23 cellular contexts compared by ENCODE assay signal in genomic region chr5:396715-397032, GRCh38. TPM values are rescaled to one million over a fixed set of nuclear protein-coding genes. Genes with fewer than 3 reads are reported as not detected.
A peak's percentile ranks its signal among the peaks of the same experiment; 100 is the strongest.
DNase-seq lines count a peak whose midpoint lies in the region; ATAC-seq, FAIRE-seq and TF ChIP-seq lines count a peak whose summit lies in the region.
"Had no signal": no experiment of that assay in that cellular context is flagged by ENCODE, and none has a peak within 500 bp of the region (broad histone marks: within the 10 kb centered on the region; RNA-seq: fewer than 3 reads in every experiment).

No MANE protein-coding gene starts in this region.

- H3K4me3 ChIP-seq in neuronal stem cell (ENCODE audit: low read length in 2 of 2) (no peak overlapping the region), vagina (no peak overlapping the region), HepG2 (replicated peaks in 1 of 3; ENCODE audit: insufficient read depth in 1 of 3, low read depth in 2 of 3, low read length in 3 of 3) (no peak overlapping the region)
- H3K4me3 ChIP-seq: coronary artery had no signal

- no peak overlapping the region for H2BK12ac ChIP-seq in neuronal stem cell (ENCODE audit: low read length)

- no peaks in the 10 kb centered on the region for H3K9me3 ChIP-seq in neuronal stem cell (replicated peaks in 1 of 2; ENCODE audit: control insufficient read depth in 2 of 2, insufficient read depth in 1 of 2, low read depth in 1 of 2, low read length in 2 of 2)
- no peaks in the 10 kb centered on the region for H3K9me3 ChIP-seq in vagina
- H3K9me3 ChIP-seq in HepG2 (ENCODE audit: low read length), result no peaks in the 10 kb centered on the region

- BruUV-seq in HepG2 (replicated peaks; lab: Mats Ljungman, UMichigan), result no TSS peak

- no peaks in the 10 kb centered on the region for H3K36me3 Mint-ChIP-seq in chondrocyte (ENCODE audit: low read depth)
- H3K36me3 Mint-ChIP-seq: brain; CD4-positive, CD25-positive, alpha-beta regulatory T cell; immature natural killer cell; WTC11 had no signal

- H3K79me2 ChIP-seq in HepG2 (ENCODE audit: insufficient read depth, low read length), result no peaks in the 10 kb centered on the region

- H2BK15ac ChIP-seq in neuronal stem cell (ENCODE audit: low read length), result peak overlapping the region; percentile 91

- TF ChIP-seq EP300 in HepG2 (IDR thresholded peaks at IDR 0.05; ENCODE audit: low read depth in 2 of 2, low read length in 2 of 2) (no peak), HepG2 (CRISPR knock-in tag; IDR thresholded peaks at IDR 0.05; ENCODE audit: borderline replicate concordance) (no peak)

- ATAC-seq in Right ventricle myocardium inferior (no peak), left cardiac atrium (no peak), HepG2 (no peak)
- ATAC-seq: activated T-helper 17 cell treated with anti-CD3 and anti-CD28 coated beads, Interleukin-2, amount 50 U/mL, for 72 hours; SK-N-SH treated with all-trans-retinoic acid at 6 μM for 48 hours; WTC11 had no signal

- no peak overlapping the region for H2BK5ac ChIP-seq in neuronal stem cell (ENCODE audit: low read length)

- H3K27me3 ChIP-seq in neuronal stem cell (ENCODE audit: control insufficient read depth in 3 of 3, insufficient read depth in 3 of 3, low read depth in 1 of 3, low read length in 3 of 3) (no peaks in the 10 kb centered on the region), vagina (no peaks in the 10 kb centered on the region), HepG2 (ENCODE audit: control insufficient read depth in 1 of 2, insufficient read depth in 2 of 2, low read length in 2 of 2) (peaks cover 0 to 2% of the 10 kb centered on the region in 2 experiments; a peak in 2 of 5 replicates)

- H3K79me1 ChIP-seq in neuronal stem cell (ENCODE audit: low read depth, low read length), result peaks cover 1% of the 10 kb centered on the region

- H2AFZ ChIP-seq in neuronal stem cell (ENCODE audit: low read length) (no peak overlapping the region), HepG2 (ENCODE audit: low read length) (no peak overlapping the region)

- POLR2A ChIA-PET in HepG2 (lab: Yijun Ruan, JAX), result no interaction called here

- H2AK5ac ChIP-seq in neuronal stem cell (ENCODE audit: low read depth, low read length), result no peak overlapping the region

- no peak overlapping the region for H3K4ac ChIP-seq in neuronal stem cell (ENCODE audit: low read length)

- DNase-seq in Right ventricle myocardium inferior (ENCODE audit: missing footprints) (peak; percentile 7), left cardiac atrium (no peak), chondrocyte (ENCODE audit: low spot score) (peak; percentile 64), neuronal stem cell (ENCODE audit: low spot score) (no peak), vagina (ENCODE audit: extremely low spot score in 2 of 2) (peak in 1 of 2 donors; percentile 76), HepG2 (ENCODE audit: low spot score) (no peak), NCI-H1417 treated with DMSO at 0.1 percent for 48 hours (lab: John Stamatoyannopoulos, UW) (no peak), Ammon's horn (ENCODE audit: low spot score) (no peak)
- DNase-seq: immature natural killer cell, NCI-H1092, NCI-H2029 treated with DMSO at 0.1 percent for 48 hours, NCI-H510A, retina, T-helper 9 cell had no signal

- no peaks in the 10 kb centered on the region for H3K27me3 Mint-ChIP-seq in chondrocyte (ENCODE audit: low read depth)

- H3K4me1 ChIP-seq in neuronal stem cell (ENCODE audit: control insufficient read depth in 2 of 2, insufficient read depth in 1 of 2, low read depth in 1 of 2, low read length in 2 of 2), result peaks cover 32 to 41% of the 10 kb centered on the region in 2 donors
- H3K4me1 ChIP-seq in vagina, result peaks cover 66% of the 10 kb centered on the region
- peaks cover 12% of the 10 kb centered on the region for H3K4me1 ChIP-seq in HepG2 (ENCODE audit: insufficient read depth, low read length)

- H3K14ac ChIP-seq in neuronal stem cell (ENCODE audit: low read length), result no peak overlapping the region

- no peak overlapping the region for H2BK120ac ChIP-seq in neuronal stem cell (ENCODE audit: low read depth, low read length)

- intact Hi-C loops in Right ventricle myocardium inferior (cut with DNase I), result no loop called here
- intact Hi-C loops in left cardiac atrium (cut with DNase I), result no loop called here
- intact Hi-C loops in vagina (cut with DNase I), result no loop called here
- intact Hi-C loops in HepG2 (cut with micrococcal nuclease; ENCODE audit: unreplicated experiment), result no loop called here

- no peak overlapping the region for H3K9ac ChIP-seq in neuronal stem cell (ENCODE audit: low read depth, low read length, poor library complexity)
- no peak overlapping the region for H3K9ac ChIP-seq in HepG2 (ENCODE audit: insufficient read depth, low read depth, low read length)
- H3K9ac ChIP-seq: KMS-11 had no signal

- TF ChIP-seq CTCF in chondrocyte (IDR thresholded peaks at IDR 0.05), result no peak
- TF ChIP-seq CTCF in vagina (IDR thresholded peaks at IDR 0.05), result no peak
- no peak for TF ChIP-seq CTCF in HepG2 (CRISPR knock-in tag; IDR thresholded peaks at IDR 0.05)

- no peak for TF ChIP-seq RAD21 in HepG2 (CRISPR knock-in tag; IDR thresholded peaks at IDR 0.05)

- WGBS in neuronal stem cell (ENCODE audit: extremely low coverage in 2 of 2, insufficient read length in 2 of 2, insufficient replicate concordance in 1 of 2), 2 donors, result no CpG with 5 or more reads among the region's 9 CpGs
- WGBS in HepG2 (ENCODE audit: low lambda C conversion rate), result 78% methylated on average over 3 of the region's 9 CpGs

- no peak for FAIRE-seq in HepG2 (lab: Jason Lieb, UNC)
- FAIRE-seq: endometrium, GM12891 had no signal

- peak overlapping the region; percentile 55 for H3K27ac Mint-ChIP-seq in chondrocyte (ENCODE audit: unreplicated experiment)
- H3K27ac Mint-ChIP-seq: activated T-helper 17 cell treated with anti-CD3 and anti-CD28 coated beads, Interleukin-2, amount 50 U/mL, for 72 hours; CD4-positive, CD25-positive, alpha-beta regulatory T cell; immature natural killer cell; WTC11 had no signal

- H3K4me1 Mint-ChIP-seq in chondrocyte (ENCODE audit: low read depth), result peaks cover 47% of the 10 kb centered on the region

- in situ Hi-C loops in HepG2 (cut with HindIII; ENCODE audit: extremely low pct_ligation_motif_present, low pct_unique_long_range_greater_than_20kb), result no loop called here

- H3K4me2 ChIP-seq in neuronal stem cell (ENCODE audit: insufficient read depth, low read length, poor library complexity, severe bottlenecking) (no peak overlapping the region), HepG2 (ENCODE audit: low read depth, low read length) (no peak overlapping the region)
- H3K4me2 ChIP-seq: KMS-11 had no signal

- no peaks in the 10 kb centered on the region for H4K20me1 ChIP-seq in HepG2 (ENCODE audit: insufficient read depth, low read length)

- H3K18ac ChIP-seq in neuronal stem cell (ENCODE audit: low read length), result no peak overlapping the region

- no peaks in the 10 kb centered on the region for H3K9me3 Mint-ChIP-seq in chondrocyte (ENCODE audit: low read depth)
- H3K9me3 Mint-ChIP-seq: activated T-helper 17 cell treated with anti-CD3 and anti-CD28 coated beads, Interleukin-2, amount 50 U/mL, for 72 hours; CD4-positive, CD25-positive, alpha-beta regulatory T cell; immature natural killer cell; WTC11 had no signal

- CTCF ChIA-PET in HepG2 (lab: Yijun Ruan, JAX; ENCODE audit: low intra/inter-chr PET ratio, low total read pairs), result no interaction called here

- H3K4me3 Mint-ChIP-seq in chondrocyte (ENCODE audit: unreplicated experiment), result no peak overlapping the region
- H3K4me3 Mint-ChIP-seq: activated T-helper 17 cell treated with anti-CD3 and anti-CD28 coated beads, Interleukin-2, amount 50 U/mL, for 72 hours; brain; CD4-positive, CD25-positive, alpha-beta regulatory T cell; immature natural killer cell; WTC11 had no signal

- H4K91ac ChIP-seq in neuronal stem cell (ENCODE audit: low read depth, low read length, poor library complexity), result no peak overlapping the region

- H4K8ac ChIP-seq in neuronal stem cell (ENCODE audit: low read depth, low read length), result no peak overlapping the region

- no peak overlapping the region for H3K23ac ChIP-seq in neuronal stem cell (ENCODE audit: low read depth, low read length, poor library complexity)

- TF ChIP-seq POLR2A in vagina (IDR thresholded peaks at IDR 0.05) (no peak), HepG2 (IDR thresholded peaks at IDR 0.05; ENCODE audit: insufficient read depth in 1 of 2, low read depth in 2 of 2, low read length in 2 of 2) (no peak)

- H3K36me3 ChIP-seq in neuronal stem cell (replicated peaks in 1 of 2; ENCODE audit: control insufficient read depth in 2 of 2, insufficient read depth in 2 of 2, low read length in 2 of 2) (no peaks in the 10 kb centered on the region), vagina (no peaks in the 10 kb centered on the region), HepG2 (replicated peaks in 1 of 2; ENCODE audit: control insufficient read depth in 1 of 2, insufficient read depth in 2 of 2, low read length in 2 of 2) (no peaks in the 10 kb centered on the region)

- H3K27ac ChIP-seq in neuronal stem cell (replicated peaks; ENCODE audit: low read length) (no peak overlapping the region), vagina (peak overlapping the region; percentile 90), HepG2 (ENCODE audit: extremely low read length, insufficient read depth, low read length) (no peak overlapping the region)
- H3K27ac ChIP-seq: coronary artery, KMS-11 had no signal

RNA-seq across cellular contexts. Expression of gene EXOC3, which starts 46.3 kb away (rescaled TPM):
- total RNA-seq in Right ventricle myocardium inferior (47.3 TPM), left cardiac atrium (10 to 100 TPM; 41.4 to 42.3 TPM), chondrocyte (39.4 to 58.1 TPM (median 43.3 TPM) in 3 replicates), vagina (67.5 TPM), HepG2 (2016; rRNA removed; fragmentation: Illumina TruSeq; extraction: Trizol) (16.0 and 20.5 TPM in 2 replicates)
- polyA plus RNA-seq in neuronal stem cell (2013, experiment 1 of 2), result 18.9 TPM
- polyA plus RNA-seq in neuronal stem cell (2013, experiment 2 of 2), result 18.7 TPM
- total RNA-seq in HepG2 (2016; cell fraction: cytosol; rRNA removed; fragmentation: Illumina TruSeq; extraction: Trizol; ENCODE audit: low read depth), result 7.2 and 7.9 TPM in 2 replicates
- total RNA-seq in HepG2 (2016; cell fraction: insoluble cytoplasmic fraction; rRNA removed; fragmentation: Illumina TruSeq; extraction: Trizol), result 14.6 and 19.5 TPM in 2 replicates
- 13.8 and 14.1 TPM in 2 replicates for total RNA-seq in HepG2 (2016; cell fraction: membrane; rRNA removed; fragmentation: Illumina TruSeq; extraction: Trizol)
- total RNA-seq in HepG2 (2016; cell fraction: nucleus; rRNA removed; fragmentation: Illumina TruSeq; extraction: Trizol), result 11.2 and 13.3 TPM in 2 replicates
- 9.2 and 11.8 TPM in 2 replicates for polyA plus RNA-seq in HepG2 (2011; rRNA removed)
- polyA plus RNA-seq in HepG2 (2011; cell fraction: cytosol; rRNA removed), result 6.8 and 8.3 TPM in 2 replicates
- 26.9 and 28.5 TPM in 2 replicates for polyA plus RNA-seq in HepG2 (2011; cell fraction: nucleus; rRNA removed)
- 14.6 and 15.2 TPM in 2 replicates for polyA plus RNA-seq in HepG2 (2012)
- 5.5 and 5.9 TPM in 2 replicates for polyA plus RNA-seq in HepG2 (2016; cell fraction: cytosol; fragmentation: Illumina TruSeq; extraction: Trizol; ENCODE audit: low read depth)
- 14.3 and 16.5 TPM in 2 replicates for polyA plus RNA-seq in HepG2 (2016; cell fraction: insoluble cytoplasmic fraction; fragmentation: Illumina TruSeq; extraction: Trizol; ENCODE audit: low read depth)
- 7.8 and 8.8 TPM in 2 replicates for polyA plus RNA-seq in HepG2 (2016; cell fraction: membrane; fragmentation: Illumina TruSeq; extraction: Trizol; ENCODE audit: low read depth)
- 28.1 and 32.7 TPM in 2 replicates for polyA plus RNA-seq in HepG2 (2016; cell fraction: nucleus; fragmentation: Illumina TruSeq; extraction: Trizol; ENCODE audit: insufficient read depth, low read depth)
- 15.9 and 55.4 TPM in 2 replicates for polyA minus RNA-seq in HepG2 (2011; rRNA and poly(A)+ RNA removed; ENCODE audit: low replicate concordance)
- 6.1 and 7.2 TPM in 2 replicates for polyA minus RNA-seq in HepG2 (2011; cell fraction: cytosol; rRNA and poly(A)+ RNA removed)
- 12.9 and 14.2 TPM in 2 replicates for polyA minus RNA-seq in HepG2 (2011; cell fraction: nucleus; rRNA and poly(A)+ RNA removed)

Comparison
In these comparisons a context has a peak if more than half of its experiments do, and no peak if none do; other contexts are left out.
1. DNase-seq: peak in Right ventricle myocardium inferior (single experiment) and chondrocyte (single experiment); none in left cardiac atrium (single experiment), neuronal stem cell (single experiment), HepG2 (single experiment), NCI-H1417 treated with DMSO at 0.1 percent for 48 hours (single experiment) and Ammon's horn (single experiment).